Comparison of ENCODE assay signal across 2 cellular contexts in the genomic region with DNA sequence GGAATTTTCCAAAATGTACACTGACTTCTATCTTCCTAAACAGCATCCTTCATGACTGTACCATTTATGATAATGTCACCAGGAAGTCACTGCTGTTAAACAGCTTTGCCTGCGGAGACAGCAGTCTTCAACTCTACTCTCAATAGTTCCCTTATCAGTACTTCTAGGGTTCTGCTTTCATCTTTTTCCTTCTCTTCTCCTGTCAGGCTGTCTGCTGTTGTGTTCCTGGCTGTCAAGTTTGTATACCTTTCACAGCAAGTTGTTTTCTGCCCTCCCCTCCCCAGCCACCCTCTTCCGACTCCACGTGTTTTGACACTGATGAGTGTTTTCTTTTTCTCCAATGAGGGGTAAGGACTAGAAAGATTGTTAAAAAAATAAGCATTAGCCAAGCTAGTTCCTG.
TF ChIP-seq lines count a peak whose summit lies in the region.

No MANE protein-coding gene starts in this region.

TF ChIP-seq in A549, 52 proteins besides CTCF, POLR2A, EP300 and RAD21:
- TF ChIP-seq HMGXB4 (CRISPR knock-in tag; IDR thresholded peaks at IDR 0.05; ENCODE audit: borderline replicate concordance) (no peak), NPAS2 (CRISPR knock-in tag; IDR thresholded peaks at IDR 0.05; ENCODE audit: borderline replicate concordance) (no peak), NR3C1 (IDR thresholded peaks at IDR 0.05) (no peak), RNF2 (IDR thresholded peaks at IDR 0.05; ENCODE audit: borderline replicate concordance, low read depth) (no peak), HOXB13 (CRISPR knock-in tag; IDR thresholded peaks at IDR 0.05; ENCODE audit: low read depth) (no peak), ELK1 (IDR thresholded peaks at IDR 0.05; ENCODE audit: low read depth, low read length) (no peak)

TF ChIP-seq in GM23338, 12 proteins besides CTCF, POLR2A, EP300 and RAD21 (continued from another document):
- TF ChIP-seq, protein P1, sequence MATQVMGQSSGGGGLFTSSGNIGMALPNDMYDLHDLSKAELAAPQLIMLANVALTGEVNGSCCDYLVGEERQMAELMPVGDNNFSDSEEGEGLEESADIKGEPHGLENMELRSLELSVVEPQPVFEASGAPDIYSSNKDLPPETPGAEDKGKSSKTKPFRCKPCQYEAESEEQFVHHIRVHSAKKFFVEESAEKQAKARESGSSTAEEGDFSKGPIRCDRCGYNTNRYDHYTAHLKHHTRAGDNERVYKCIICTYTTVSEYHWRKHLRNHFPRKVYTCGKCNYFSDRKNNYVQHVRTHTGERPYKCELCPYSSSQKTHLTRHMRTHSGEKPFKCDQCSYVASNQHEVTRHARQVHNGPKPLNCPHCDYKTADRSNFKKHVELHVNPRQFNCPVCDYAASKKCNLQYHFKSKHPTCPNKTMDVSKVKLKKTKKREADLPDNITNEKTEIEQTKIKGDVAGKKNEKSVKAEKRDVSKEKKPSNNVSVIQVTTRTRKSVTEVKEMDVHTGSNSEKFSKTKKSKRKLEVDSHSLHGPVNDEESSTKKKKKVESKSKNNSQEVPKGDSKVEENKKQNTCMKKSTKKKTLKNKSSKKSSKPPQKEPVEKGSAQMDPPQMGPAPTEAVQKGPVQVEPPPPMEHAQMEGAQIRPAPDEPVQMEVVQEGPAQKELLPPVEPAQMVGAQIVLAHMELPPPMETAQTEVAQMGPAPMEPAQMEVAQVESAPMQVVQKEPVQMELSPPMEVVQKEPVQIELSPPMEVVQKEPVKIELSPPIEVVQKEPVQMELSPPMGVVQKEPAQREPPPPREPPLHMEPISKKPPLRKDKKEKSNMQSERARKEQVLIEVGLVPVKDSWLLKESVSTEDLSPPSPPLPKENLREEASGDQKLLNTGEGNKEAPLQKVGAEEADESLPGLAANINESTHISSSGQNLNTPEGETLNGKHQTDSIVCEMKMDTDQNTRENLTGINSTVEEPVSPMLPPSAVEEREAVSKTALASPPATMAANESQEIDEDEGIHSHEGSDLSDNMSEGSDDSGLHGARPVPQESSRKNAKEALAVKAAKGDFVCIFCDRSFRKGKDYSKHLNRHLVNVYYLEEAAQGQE (IDR thresholded peaks at IDR 0.05; ENCODE audit: unreplicated experiment): no peak
- TF ChIP-seq, protein P2, sequence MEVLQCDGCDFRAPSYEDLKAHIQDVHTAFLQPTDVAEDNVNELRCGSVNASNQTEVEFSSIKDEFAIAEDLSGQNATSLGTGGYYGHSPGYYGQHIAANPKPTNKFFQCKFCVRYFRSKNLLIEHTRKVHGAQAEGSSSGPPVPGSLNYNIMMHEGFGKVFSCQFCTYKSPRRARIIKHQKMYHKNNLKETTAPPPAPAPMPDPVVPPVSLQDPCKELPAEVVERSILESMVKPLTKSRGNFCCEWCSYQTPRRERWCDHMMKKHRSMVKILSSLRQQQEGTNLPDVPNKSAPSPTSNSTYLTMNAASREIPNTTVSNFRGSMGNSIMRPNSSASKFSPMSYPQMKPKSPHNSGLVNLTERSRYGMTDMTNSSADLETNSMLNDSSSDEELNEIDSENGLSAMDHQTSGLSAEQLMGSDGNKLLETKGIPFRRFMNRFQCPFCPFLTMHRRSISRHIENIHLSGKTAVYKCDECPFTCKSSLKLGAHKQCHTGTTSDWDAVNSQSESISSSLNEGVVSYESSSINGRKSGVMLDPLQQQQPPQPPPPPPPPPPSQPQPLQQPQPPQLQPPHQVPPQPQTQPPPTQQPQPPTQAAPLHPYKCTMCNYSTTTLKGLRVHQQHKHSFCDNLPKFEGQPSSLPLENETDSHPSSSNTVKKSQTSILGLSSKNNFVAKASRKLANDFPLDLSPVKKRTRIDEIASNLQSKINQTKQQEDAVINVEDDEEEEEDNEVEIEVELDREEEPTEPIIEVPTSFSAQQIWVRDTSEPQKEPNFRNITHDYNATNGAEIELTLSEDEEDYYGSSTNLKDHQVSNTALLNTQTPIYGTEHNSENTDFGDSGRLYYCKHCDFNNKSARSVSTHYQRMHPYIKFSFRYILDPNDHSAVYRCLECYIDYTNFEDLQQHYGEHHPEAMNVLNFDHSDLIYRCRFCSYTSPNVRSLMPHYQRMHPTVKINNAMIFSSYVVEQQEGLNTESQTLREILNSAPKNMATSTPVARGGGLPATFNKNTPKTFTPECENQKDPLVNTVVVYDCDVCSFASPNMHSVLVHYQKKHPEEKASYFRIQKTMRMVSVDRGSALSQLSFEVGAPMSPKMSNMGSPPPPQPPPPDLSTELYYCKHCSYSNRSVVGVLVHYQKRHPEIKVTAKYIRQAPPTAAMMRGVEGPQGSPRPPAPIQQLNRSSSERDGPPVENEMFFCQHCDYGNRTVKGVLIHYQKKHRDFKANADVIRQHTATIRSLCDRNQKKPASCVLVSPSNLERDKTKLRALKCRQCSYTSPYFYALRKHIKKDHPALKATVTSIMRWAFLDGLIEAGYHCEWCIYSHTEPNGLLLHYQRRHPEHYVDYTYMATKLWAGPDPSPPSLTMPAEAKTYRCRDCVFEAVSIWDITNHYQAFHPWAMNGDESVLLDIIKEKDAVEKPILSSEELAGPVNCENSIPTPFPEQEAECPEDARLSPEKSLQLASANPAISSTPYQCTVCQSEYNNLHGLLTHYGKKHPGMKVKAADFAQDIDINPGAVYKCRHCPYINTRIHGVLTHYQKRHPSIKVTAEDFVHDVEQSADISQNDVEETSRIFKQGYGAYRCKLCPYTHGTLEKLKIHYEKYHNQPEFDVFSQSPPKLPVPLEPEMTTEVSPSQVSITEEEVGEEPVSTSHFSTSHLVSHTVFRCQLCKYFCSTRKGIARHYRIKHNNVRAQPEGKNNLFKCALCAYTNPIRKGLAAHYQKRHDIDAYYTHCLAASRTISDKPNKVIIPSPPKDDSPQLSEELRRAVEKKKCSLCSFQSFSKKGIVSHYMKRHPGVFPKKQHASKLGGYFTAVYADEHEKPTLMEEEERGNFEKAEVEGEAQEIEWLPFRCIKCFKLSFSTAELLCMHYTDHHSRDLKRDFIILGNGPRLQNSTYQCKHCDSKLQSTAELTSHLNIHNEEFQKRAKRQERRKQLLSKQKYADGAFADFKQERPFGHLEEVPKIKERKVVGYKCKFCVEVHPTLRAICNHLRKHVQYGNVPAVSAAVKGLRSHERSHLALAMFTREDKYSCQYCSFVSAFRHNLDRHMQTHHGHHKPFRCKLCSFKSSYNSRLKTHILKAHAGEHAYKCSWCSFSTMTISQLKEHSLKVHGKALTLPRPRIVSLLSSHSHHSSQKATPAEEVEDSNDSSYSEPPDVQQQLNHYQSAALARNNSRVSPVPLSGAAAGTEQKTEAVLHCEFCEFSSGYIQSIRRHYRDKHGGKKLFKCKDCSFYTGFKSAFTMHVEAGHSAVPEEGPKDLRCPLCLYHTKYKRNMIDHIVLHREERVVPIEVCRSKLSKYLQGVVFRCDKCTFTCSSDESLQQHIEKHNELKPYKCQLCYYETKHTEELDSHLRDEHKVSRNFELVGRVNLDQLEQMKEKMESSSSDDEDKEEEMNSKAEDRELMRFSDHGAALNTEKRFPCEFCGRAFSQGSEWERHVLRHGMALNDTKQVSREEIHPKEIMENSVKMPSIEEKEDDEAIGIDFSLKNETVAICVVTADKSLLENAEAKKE (CRISPR knock-in tag; IDR thresholded peaks at IDR 0.05): no peak
- TF ChIP-seq, protein P3, sequence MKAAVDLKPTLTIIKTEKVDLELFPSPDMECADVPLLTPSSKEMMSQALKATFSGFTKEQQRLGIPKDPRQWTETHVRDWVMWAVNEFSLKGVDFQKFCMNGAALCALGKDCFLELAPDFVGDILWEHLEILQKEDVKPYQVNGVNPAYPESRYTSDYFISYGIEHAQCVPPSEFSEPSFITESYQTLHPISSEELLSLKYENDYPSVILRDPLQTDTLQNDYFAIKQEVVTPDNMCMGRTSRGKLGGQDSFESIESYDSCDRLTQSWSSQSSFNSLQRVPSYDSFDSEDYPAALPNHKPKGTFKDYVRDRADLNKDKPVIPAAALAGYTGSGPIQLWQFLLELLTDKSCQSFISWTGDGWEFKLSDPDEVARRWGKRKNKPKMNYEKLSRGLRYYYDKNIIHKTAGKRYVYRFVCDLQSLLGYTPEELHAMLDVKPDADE (IDR thresholded peaks at IDR 0.05): no peak
- no peak for TF ChIP-seq EZH2 (IDR thresholded peaks at IDR 0.05; ENCODE audit: low read depth, unreplicated experiment)
TF ChIP-seq in GM23338: peak in this region for 0.
